19 cellular contexts compared by ENCODE assay signal in genomic region chr1:25768999-25769398, GRCh38. TPM values are rescaled to one million over a fixed set of nuclear protein-coding genes. Genes with fewer than 3 reads are reported as not detected.
DNase-seq lines count a peak whose midpoint lies in the region; ATAC-seq, FAIRE-seq and TF ChIP-seq lines count a peak whose summit lies in the region.
"Had no signal": no experiment of that assay in that cellular context is flagged by ENCODE, and none has a peak within 500 bp of the region (broad histone marks: within the 10 kb centered on the region; RNA-seq: fewer than 3 reads in every experiment).

No MANE protein-coding gene starts in this region.

- TF ChIP-seq EP300 in HepG2 (IDR thresholded peaks at IDR 0.05; ENCODE audit: low read depth in 2 of 2, low read length in 2 of 2) (no peak), HepG2 (CRISPR knock-in tag; IDR thresholded peaks at IDR 0.05; ENCODE audit: borderline replicate concordance) (no peak)

- no peaks in the 10 kb centered on the region for H3K36me3 ChIP-seq in HepG2 (replicated peaks in 1 of 2; ENCODE audit: control insufficient read depth in 1 of 2, insufficient read depth in 2 of 2, low read length in 2 of 2)
- H3K36me3 ChIP-seq in right lobe of liver, result no peaks in the 10 kb centered on the region
- peaks cover 30% of the 10 kb centered on the region; the same call in 1 of the 2 replicates for H3K36me3 ChIP-seq in IMR-90 (ENCODE audit: control insufficient read depth, insufficient read depth, low read length)

- no peak for TF ChIP-seq CTCF in HepG2 (CRISPR knock-in tag; IDR thresholded peaks at IDR 0.05)
- no peak for TF ChIP-seq CTCF in right lobe of liver (IDR thresholded peaks at IDR 0.05)
- TF ChIP-seq CTCF in IMR-90 (conservative IDR thresholded peaks at IDR 0.05; ENCODE audit: low read depth, low read length), result no peak
- no peak for TF ChIP-seq CTCF in endothelial cell (IDR thresholded peaks at IDR 0.05; ENCODE audit: unreplicated experiment)

- peaks cover 2% of the 10 kb centered on the region for H3K27me3 Mint-ChIP-seq in endothelial cell (ENCODE audit: unreplicated experiment)

- H3K27me3 ChIP-seq in HepG2 (ENCODE audit: control insufficient read depth in 1 of 2, insufficient read depth in 2 of 2, low read length in 2 of 2), result peaks cover 7 to 19% of the 10 kb centered on the region in 2 experiments
- H3K27me3 ChIP-seq in right lobe of liver, result no peaks in the 10 kb centered on the region
- no peaks in the 10 kb centered on the region for H3K27me3 ChIP-seq in IMR-90 (ENCODE audit: control insufficient read depth, insufficient read depth, low read length)

- H4K91ac ChIP-seq in IMR-90 (ENCODE audit: insufficient read depth, low read depth, low read length), result no peak overlapping the region

- in situ Hi-C loops in HepG2 (cut with HindIII; ENCODE audit: extremely low pct_ligation_motif_present, low pct_unique_long_range_greater_than_20kb), result no loop called here
- in situ Hi-C loops in IMR-90 (cut with MboI; ENCODE audit: low sequenced_read_pairs), result no loop called here

- no peak overlapping the region for H3K4me2 ChIP-seq in HepG2 (ENCODE audit: low read depth, low read length)
- H3K4me2 ChIP-seq in IMR-90 (ENCODE audit: low read depth, low read length), result no peak overlapping the region

- H3K9me3 Mint-ChIP-seq in endothelial cell (ENCODE audit: unreplicated experiment), result no peaks in the 10 kb centered on the region
- no peaks in the 10 kb centered on the region for H3K9me3 Mint-ChIP-seq in stimulated activated effector memory CD8-positive, alpha-beta T cell treated with anti-CD3 and anti-CD28 coated beads, Interleukin-12 subunit alpha, Interleukin-12 subunit beta, amount 100 ng/mL, for 72 hours

- H2BK120ac ChIP-seq in IMR-90 (ENCODE audit: low read depth, low read length), result no peak overlapping the region

- H3K9me1 ChIP-seq in IMR-90 (ENCODE audit: insufficient read depth, low read length), result peaks cover 14% of the 10 kb centered on the region

- no peak overlapping the region for H4K8ac ChIP-seq in IMR-90 (ENCODE audit: low read depth in 2 of 2, low read length in 2 of 2)

- no peak overlapping the region for H3K56ac ChIP-seq in IMR-90 (ENCODE audit: extremely low read depth, insufficient read depth, low read length)

- FAIRE-seq in HepG2 (lab: Jason Lieb, UNC), result no peak

- no peak overlapping the region for H3K4me3 ChIP-seq in HepG2 (replicated peaks in 1 of 3; ENCODE audit: insufficient read depth in 1 of 3, low read depth in 2 of 3, low read length in 3 of 3)
- no peak overlapping the region for H3K4me3 ChIP-seq in right lobe of liver
- no peak overlapping the region for H3K4me3 ChIP-seq in IMR-90 (ENCODE audit: insufficient read depth, low read depth, low read length)

- H3K4me3 Mint-ChIP-seq in endothelial cell (ENCODE audit: unreplicated experiment), result no peak overlapping the region
- H3K4me3 Mint-ChIP-seq in stimulated activated effector memory CD8-positive, alpha-beta T cell treated with anti-CD3 and anti-CD28 coated beads, Interleukin-12 subunit alpha, Interleukin-12 subunit beta, amount 100 ng/mL, for 72 hours, result no peak overlapping the region
- H3K4me3 Mint-ChIP-seq: B cell had no signal

- POLR2A ChIA-PET in HepG2 (lab: Yijun Ruan, JAX), result no interaction called here
- POLR2A ChIA-PET in IMR-90 (lab: Charles Lee; ENCODE audit: unreplicated experiment), result no interaction called here

- H3K36me3 Mint-ChIP-seq in endothelial cell (ENCODE audit: low read depth, unreplicated experiment), result peaks cover 25% of the 10 kb centered on the region
- H3K36me3 Mint-ChIP-seq in stimulated activated effector memory CD8-positive, alpha-beta T cell treated with anti-CD3 and anti-CD28 coated beads, Interleukin-12 subunit alpha, Interleukin-12 subunit beta, amount 100 ng/mL, for 72 hours, result no peaks in the 10 kb centered on the region

- no peak for DNase-seq in HepG2 (ENCODE audit: low spot score)
- DNase-seq in right lobe of liver, result no peak
- no peak for DNase-seq in IMR-90
- DNase-seq in endothelial cell (ENCODE audit: low spot score), result no peak
- no peak for DNase-seq in stimulated activated effector memory CD8-positive, alpha-beta T cell treated with anti-CD3 and anti-CD28 coated beads, Interleukin-12 subunit alpha, Interleukin-12 subunit beta, amount 100 ng/mL, for 72 hours (ENCODE audit: low spot score in 2 of 2)
- no peak for DNase-seq in cerebellar cortex (ENCODE audit: low spot score)
- DNase-seq in DMS79 treated with DMSO at 0.1 percent for 48 hours (lab: John Stamatoyannopoulos, UW), result no peak
- DNase-seq: ACHN; HCEC 1CT; KBM-7; NCI-H1048; NCI-H1694; NCI-H2107; NCI-H226; NCI-H69; NK-92 treated with Interleukin-12 subunit alpha and Interleukin-12 subunit beta, amount 100 ng/mL, for 24 hours had no signal

- ATAC-seq in HepG2 (no peak), right lobe of liver (no peak), IMR-90 (ENCODE audit: low read depth) (no peak), GM21390 (IDR thresholded peaks at IDR 0.05; ENCODE audit: unreplicated experiment) (no peak)
- no peak for ATAC-seq in stimulated activated effector memory CD8-positive, alpha-beta T cell treated with anti-CD3 and anti-CD28 coated beads, Interleukin-12 subunit alpha, Interleukin-12 subunit beta, amount 100 ng/mL, for 72 hours

- no peak overlapping the region for H3K23ac ChIP-seq in IMR-90 (ENCODE audit: low read depth, low read length)

- H2BK5ac ChIP-seq in IMR-90 (ENCODE audit: low read depth, low read length, poor library complexity, severe bottlenecking), result peak overlapping the region; percentile 83

- CTCF ChIA-PET in HepG2 (lab: Yijun Ruan, JAX; ENCODE audit: low intra/inter-chr PET ratio, low total read pairs), result no interaction called here
- CTCF ChIA-PET in IMR-90 (lab: Yijun Ruan, JAX), result no interaction called here

- dilution Hi-C loops in IMR-90 (cut with HindIII; ENCODE audit: low sequenced_read_pairs, unreplicated experiment), result no loop called here

- BruUV-seq in HepG2 (replicated peaks; lab: Mats Ljungman, UMichigan) (no TSS peak), IMR-90 (replicated peaks; lab: Mats Ljungman, UMichigan) (TSS peak; percentile 26)

- H3K9me3 ChIP-seq in HepG2 (ENCODE audit: low read length) (no peaks in the 10 kb centered on the region), right lobe of liver (no peaks in the 10 kb centered on the region), IMR-90 (ENCODE audit: control insufficient read depth, insufficient read depth, low read length) (no peaks in the 10 kb centered on the region)

- no peak overlapping the region for H2AFZ ChIP-seq in HepG2 (ENCODE audit: low read length)
- no peak overlapping the region for H2AFZ ChIP-seq in IMR-90 (replicated peaks; ENCODE audit: low read length, poor library complexity)

- H3K79me1 ChIP-seq in IMR-90 (ENCODE audit: low read depth in 1 of 2, low read length in 2 of 2), result no peaks in the 10 kb centered on the region

- H2BK20ac ChIP-seq in IMR-90 (ENCODE audit: low read depth, low read length), result no peak overlapping the region

- peak overlapping the region; percentile 32; the same call in 1 of the 2 replicates for H3K14ac ChIP-seq in IMR-90 (replicated peaks; ENCODE audit: low read depth, low read length)

- H4K20me1 ChIP-seq in HepG2 (ENCODE audit: insufficient read depth, low read length), result no peaks in the 10 kb centered on the region
- no peaks in the 10 kb centered on the region for H4K20me1 ChIP-seq in IMR-90 (ENCODE audit: insufficient read depth, low read length)

- H2BK15ac ChIP-seq in IMR-90 (ENCODE audit: low read depth, low read length), result no peak overlapping the region

- WGBS in HepG2 (ENCODE audit: low lambda C conversion rate), result 45% methylated on average over 2 of the region's 2 CpGs
- WGBS in right lobe of liver (ENCODE audit: insufficient coverage, low coverage, low lambda C conversion rate, missing lambda C conversion rate), result 95% methylated on average over 2 of the region's 2 CpGs
- WGBS in IMR-90 (ENCODE audit: extremely low coverage in 2 of 2, insufficient read length in 1 of 2), 2 experiments, result 80 to 100% methylated on average over 1 to 2 of the region's 2 CpGs

- no peak for TF ChIP-seq RAD21 in HepG2 (CRISPR knock-in tag; IDR thresholded peaks at IDR 0.05)
- no peak for TF ChIP-seq RAD21 in IMR-90 (IDR thresholded peaks at IDR 0.05; ENCODE audit: low read length)

- H4K5ac ChIP-seq in IMR-90 (ENCODE audit: low read depth, low read length), result no peak overlapping the region

- peak overlapping the region; percentile 59; the same call in 1 of the 2 replicates for H2AK5ac ChIP-seq in IMR-90 (ENCODE audit: low read depth, low read length)

- no peaks in the 10 kb centered on the region for H3K79me2 ChIP-seq in HepG2 (ENCODE audit: insufficient read depth, low read length)

- peaks cover 43% of the 10 kb centered on the region for H3K4me1 ChIP-seq in HepG2 (ENCODE audit: insufficient read depth, low read length)
- peaks cover 0 to 37% (median 18%) of the 10 kb centered on the region in 4 donors for H3K4me1 ChIP-seq in right lobe of liver
- H3K4me1 ChIP-seq in IMR-90 (ENCODE audit: control insufficient read depth, insufficient read depth, low read length), result peaks cover 4% of the 10 kb centered on the region; the same call in 1 of the 2 replicates

- no peak overlapping the region for H2AK9ac ChIP-seq in IMR-90 (replicated peaks; ENCODE audit: low read depth, low read length, poor library complexity)

- H3K27ac ChIP-seq in HepG2 (ENCODE audit: extremely low read length, insufficient read depth, low read length), result no peak overlapping the region
- H3K27ac ChIP-seq in right lobe of liver, result no peak overlapping the region
- no peak overlapping the region for H3K27ac ChIP-seq in IMR-90 (ENCODE audit: insufficient read depth, low read length)
- H3K27ac ChIP-seq: RWPE1 had no signal

- peaks cover 26% of the 10 kb centered on the region for H3K4me1 Mint-ChIP-seq in endothelial cell (ENCODE audit: unreplicated experiment)
- H3K4me1 Mint-ChIP-seq in stimulated activated effector memory CD8-positive, alpha-beta T cell treated with anti-CD3 and anti-CD28 coated beads, Interleukin-12 subunit alpha, Interleukin-12 subunit beta, amount 100 ng/mL, for 72 hours, result peaks cover 25% of the 10 kb centered on the region

- H3K27ac Mint-ChIP-seq in endothelial cell (ENCODE audit: unreplicated experiment), result peak overlapping the region; percentile 22
- peak overlapping the region; percentile 0 for H3K27ac Mint-ChIP-seq in stimulated activated effector memory CD8-positive, alpha-beta T cell treated with anti-CD3 and anti-CD28 coated beads, Interleukin-12 subunit alpha, Interleukin-12 subunit beta, amount 100 ng/mL, for 72 hours
- H3K27ac Mint-ChIP-seq: B cell had no signal

- H3K9ac ChIP-seq in HepG2 (ENCODE audit: insufficient read depth, low read depth, low read length), result no peak overlapping the region
- no peak overlapping the region for H3K9ac ChIP-seq in IMR-90 (ENCODE audit: low read depth, low read length)

- intact Hi-C loops in HepG2 (cut with micrococcal nuclease; ENCODE audit: unreplicated experiment), result no loop called here
- intact Hi-C loops in right lobe of liver (cut with DNase I), result no loop called here
- intact Hi-C loops in IMR-90 (cut with micrococcal nuclease), result no loop called here

- H3K18ac ChIP-seq in IMR-90 (ENCODE audit: low read depth, low read length), result no peak overlapping the region

- no peak overlapping the region; the same call in 1 of the 2 replicates for H3K4ac ChIP-seq in IMR-90 (ENCODE audit: low read depth, low read length)

- TF ChIP-seq POLR2A in HepG2 (IDR thresholded peaks at IDR 0.05; ENCODE audit: insufficient read depth in 1 of 2, low read depth in 2 of 2, low read length in 2 of 2) (no peak), right lobe of liver (IDR thresholded peaks at IDR 0.05) (no peak), IMR-90 (IDR thresholded peaks at IDR 0.05; ENCODE audit: low read depth, low read length) (no peak)

RNA-seq across cellular contexts. Expression of gene SELENON, which starts 31.0 kb away (rescaled TPM):
- 3.4 and 3.8 TPM in 2 replicates for total RNA-seq in HepG2 (2016; rRNA removed; fragmentation: Illumina TruSeq; extraction: Trizol)
- total RNA-seq in HepG2 (2016; cell fraction: cytosol; rRNA removed; fragmentation: Illumina TruSeq; extraction: Trizol; ENCODE audit: low read depth), result 1.4 and 1.6 TPM in 2 replicates
- 2.6 and 3.9 TPM in 2 replicates for total RNA-seq in HepG2 (2016; cell fraction: insoluble cytoplasmic fraction; rRNA removed; fragmentation: Illumina TruSeq; extraction: Trizol)
- 5.9 and 6.0 TPM in 2 replicates for total RNA-seq in HepG2 (2016; cell fraction: membrane; rRNA removed; fragmentation: Illumina TruSeq; extraction: Trizol)
- 6.6 and 8.7 TPM in 2 replicates for total RNA-seq in HepG2 (2016; cell fraction: nucleus; rRNA removed; fragmentation: Illumina TruSeq; extraction: Trizol)
- 8.0 and 8.9 TPM in 2 replicates for polyA plus RNA-seq in HepG2 (2011; rRNA removed)
- 9.0 and 9.2 TPM in 2 replicates for polyA plus RNA-seq in HepG2 (2011; cell fraction: cytosol; rRNA removed)
- polyA plus RNA-seq in HepG2 (2011; cell fraction: nucleus; rRNA removed), result 13.1 and 15.6 TPM in 2 replicates
- polyA plus RNA-seq in HepG2 (2012), result 10.5 and 11.5 TPM in 2 replicates
- polyA plus RNA-seq in HepG2 (2016; cell fraction: cytosol; fragmentation: Illumina TruSeq; extraction: Trizol; ENCODE audit: low read depth), result 3.5 and 4.0 TPM in 2 replicates
- 8.8 and 12.5 TPM in 2 replicates for polyA plus RNA-seq in HepG2 (2016; cell fraction: insoluble cytoplasmic fraction; fragmentation: Illumina TruSeq; extraction: Trizol; ENCODE audit: low read depth)
- polyA plus RNA-seq in HepG2 (2016; cell fraction: membrane; fragmentation: Illumina TruSeq; extraction: Trizol; ENCODE audit: low read depth), result 12.1 and 12.7 TPM in 2 replicates
- 27.6 and 29.1 TPM in 2 replicates for polyA plus RNA-seq in HepG2 (2016; cell fraction: nucleus; fragmentation: Illumina TruSeq; extraction: Trizol; ENCODE audit: insufficient read depth, low read depth)
- 10.4 TPM in 2 replicates for polyA minus RNA-seq in HepG2 (2011; rRNA and poly(A)+ RNA removed; ENCODE audit: low replicate concordance)
- 8.1 and 8.3 TPM in 2 replicates for polyA minus RNA-seq in HepG2 (2011; cell fraction: cytosol; rRNA and poly(A)+ RNA removed)
- polyA minus RNA-seq in HepG2 (2011; cell fraction: nucleus; rRNA and poly(A)+ RNA removed), result 3.1 and 5.0 TPM in 2 replicates
- 10 to 100 TPM; 11.9 to 21.8 (median 17.8) TPM for total RNA-seq in right lobe of liver
- total RNA-seq in IMR-90 (2012; rRNA removed), result 9.1 and 10.0 TPM in 2 replicates
- polyA plus RNA-seq in IMR-90 (2012; rRNA removed), result 86.4 and 114 TPM in 2 replicates
- 67.8 and 132 TPM in 2 replicates for polyA plus RNA-seq in IMR-90 (2012; cell fraction: cytosol; rRNA removed)
- 82.8 and 113 TPM in 2 replicates for polyA plus RNA-seq in IMR-90 (2012; cell fraction: nucleus; rRNA removed; ENCODE audit: low replicate concordance)
- total RNA-seq in endothelial cell (ENCODE audit: unreplicated experiment), result 284 TPM

RNA-seq across cellular contexts. Expression of gene MTFR1L, which starts 50.8 kb away (rescaled TPM):
- 38.0 and 47.5 TPM in 2 replicates for total RNA-seq in HepG2 (2016; rRNA removed; fragmentation: Illumina TruSeq; extraction: Trizol)
- total RNA-seq in HepG2 (2016; cell fraction: cytosol; rRNA removed; fragmentation: Illumina TruSeq; extraction: Trizol; ENCODE audit: low read depth), result 28.2 and 30.9 TPM in 2 replicates
- 40.1 and 47.2 TPM in 2 replicates for total RNA-seq in HepG2 (2016; cell fraction: insoluble cytoplasmic fraction; rRNA removed; fragmentation: Illumina TruSeq; extraction: Trizol)
- total RNA-seq in HepG2 (2016; cell fraction: membrane; rRNA removed; fragmentation: Illumina TruSeq; extraction: Trizol), result 56.8 and 65.1 TPM in 2 replicates
- total RNA-seq in HepG2 (2016; cell fraction: nucleus; rRNA removed; fragmentation: Illumina TruSeq; extraction: Trizol), result 25.8 and 26.4 TPM in 2 replicates
- 55.7 and 68.1 TPM in 2 replicates for polyA plus RNA-seq in HepG2 (2011; rRNA removed)
- polyA plus RNA-seq in HepG2 (2011; cell fraction: cytosol; rRNA removed), result 36.1 and 44.8 TPM in 2 replicates
- polyA plus RNA-seq in HepG2 (2011; cell fraction: nucleus; rRNA removed), result 196 and 210 TPM in 2 replicates
- polyA plus RNA-seq in HepG2 (2012), result 39.2 and 42.0 TPM in 2 replicates
- 28.1 and 35.4 TPM in 2 replicates for polyA plus RNA-seq in HepG2 (2016; cell fraction: cytosol; fragmentation: Illumina TruSeq; extraction: Trizol; ENCODE audit: low read depth)
- polyA plus RNA-seq in HepG2 (2016; cell fraction: insoluble cytoplasmic fraction; fragmentation: Illumina TruSeq; extraction: Trizol; ENCODE audit: low read depth), result 45.3 and 52.8 TPM in 2 replicates
- 52.1 and 54.5 TPM in 2 replicates for polyA plus RNA-seq in HepG2 (2016; cell fraction: membrane; fragmentation: Illumina TruSeq; extraction: Trizol; ENCODE audit: low read depth)
- polyA plus RNA-seq in HepG2 (2016; cell fraction: nucleus; fragmentation: Illumina TruSeq; extraction: Trizol; ENCODE audit: insufficient read depth, low read depth), result 60.6 and 65.4 TPM in 2 replicates
- polyA minus RNA-seq in HepG2 (2011; rRNA and poly(A)+ RNA removed; ENCODE audit: low replicate concordance), result 29.8 and 53.8 TPM in 2 replicates
- polyA minus RNA-seq in HepG2 (2011; cell fraction: cytosol; rRNA and poly(A)+ RNA removed), result 18.0 and 18.1 TPM in 2 replicates
- 23.8 and 32.3 TPM in 2 replicates for polyA minus RNA-seq in HepG2 (2011; cell fraction: nucleus; rRNA and poly(A)+ RNA removed)
- total RNA-seq in right lobe of liver, result 10 to 100 TPM; 30.8 to 48.9 (median 43.3) TPM
- total RNA-seq in IMR-90 (2012; rRNA removed), result 57.2 and 69.7 TPM in 2 replicates
- 69.1 and 80.0 TPM in 2 replicates for polyA plus RNA-seq in IMR-90 (2012; rRNA removed)
- 89.0 and 279 TPM in 2 replicates for polyA plus RNA-seq in IMR-90 (2012; cell fraction: cytosol; rRNA removed)
- polyA plus RNA-seq in IMR-90 (2012; cell fraction: nucleus; rRNA removed; ENCODE audit: low replicate concordance), result 122 and 153 TPM in 2 replicates
- 48.1 TPM for total RNA-seq in endothelial cell (ENCODE audit: unreplicated experiment)

Comparison
In these comparisons a context has a peak if more than half of its experiments do, and no peak if none do; other contexts are left out.
1. RNA of gene SELENON, which starts 31.0 kb away (total RNA-seq): 284 TPM in endothelial cell (single experiment); 11.9 to 21.8 TPM in right lobe of liver, 9.1 to 10.0 TPM in IMR-90 and 1.4 to 8.7 TPM in HepG2; every median in the first group is over 10 times any median in the second.